In genomic region chr3:8622873-8623725, GRCh38 we compare ENCODE assay signal across 8 cellular contexts. TPM values are rescaled to one million over a fixed set of nuclear protein-coding genes. Genes with fewer than 3 reads are reported as not detected.
DNase-seq lines count a peak whose midpoint lies in the region; ATAC-seq and TF ChIP-seq lines count a peak whose summit lies in the region.

No MANE protein-coding gene starts in this region.

- DNase-seq in EL (peak; percentile 68), PC-9 (peak in 1 of 2 experiments; percentile 74), adrenal gland (peak; percentile 37 to 85 (median 70)), left ventricle myocardium superior (peak; percentile 82), pulmonary artery endothelial cell (ENCODE audit: low read depth, low spot score) (peak; percentile 15), NCI-H2107 treated with DMSO at 0.1 percent for 48 hours (lab: John Stamatoyannopoulos, UW; ENCODE audit: unreplicated experiment) (no peak)

- H3K9me2 ChIP-seq in PC-9 (ENCODE audit: insufficient read depth): no peaks in the 10 kb centered on the region

- no TSS peak for BruUV-seq in PC-9 (replicated peaks; lab: Mats Ljungman, UMichigan)

- peaks cover 10% of the 10 kb centered on the region; the same call in 1 of the 2 replicates for H3F3A ChIP-seq in PC-9 (ENCODE audit: insufficient read depth, low read depth)

- H3K36me3 ChIP-seq in PC-9 (ENCODE audit: low read depth): no peaks in the 10 kb centered on the region
- H3K36me3 ChIP-seq in adrenal gland (replicated peaks in 1 of 2): no peaks in the 10 kb centered on the region

- H3K4me1 ChIP-seq in PC-9 (replicated peaks; ENCODE audit: insufficient read depth): peaks cover 25% of the 10 kb centered on the region
- H3K4me1 ChIP-seq in adrenal gland (replicated peaks in 1 of 2): no peaks in the 10 kb centered on the region

- H3K27ac ChIP-seq in PC-9: no peak overlapping the region
- no peak overlapping the region for H3K27ac ChIP-seq in adrenal gland

- peak; percentile 98 for TF ChIP-seq CTCF in PC-9 (conservative IDR thresholded peaks at IDR 0.05)
- TF ChIP-seq CTCF in adrenal gland (IDR thresholded peaks at IDR 0.05): peak; percentile 81 to 92 (median 86)

- TF ChIP-seq POLR2A in adrenal gland (IDR thresholded peaks at IDR 0.05): no peak

- ATAC-seq in GM19463 (IDR thresholded peaks at IDR 0.05; ENCODE audit: unreplicated experiment): peak; percentile 89
- ATAC-seq in HG03460 (IDR thresholded peaks at IDR 0.05; ENCODE audit: unreplicated experiment): peak; percentile 94
- ATAC-seq in left ventricle myocardium superior: peak; percentile 90

- no peak overlapping the region for H3K4me2 ChIP-seq in PC-9

- CTCF ChIA-PET in PC-9 (lab: Charles Lee): interaction anchor here (0.7 kb wide), 1 partner anchor 139 kb away, joined by 4 read pairs; no protein-coding TSS in a partner anchor

- intact Hi-C loops in PC-9 (cut with micrococcal nuclease; ENCODE audit: unreplicated experiment) (loop anchor here (1.0 to 5.0 kb wide), 3 partner anchors 146 to 201 kb away; partner anchors contain the start of gene OXTR), adrenal gland (cut with DNase I) (loop anchor here in 1 of 2 donors (5.0 kb wide), 1 partner anchor 181 kb away; no protein-coding TSS in a partner anchor), left ventricle myocardium superior (cut with micrococcal nuclease) (loop anchor here (5.0 kb wide), 1 partner anchor 181 kb away; no protein-coding TSS in a partner anchor)

- H3K9me3 ChIP-seq in PC-9 (ENCODE audit: insufficient read depth, low read depth): no peaks in the 10 kb centered on the region
- no peaks in the 10 kb centered on the region for H3K9me3 ChIP-seq in adrenal gland (replicated peaks in 1 of 3)

- H3K4me3 ChIP-seq in PC-9 (no peak overlapping the region), adrenal gland (no peak overlapping the region)

- no peaks in the 10 kb centered on the region for H3K79me2 ChIP-seq in PC-9 (ENCODE audit: low read depth)

- H2AFZ ChIP-seq in PC-9: no peak overlapping the region

- WGBS in adrenal gland, 4 donors: 38 to 49% (median 47%) methylated on average over 23 to 25 of the region's 25 CpGs

- POLR2A ChIA-PET in PC-9 (lab: Charles Lee; ENCODE audit: unreplicated experiment): no interaction called here

- H3K27me3 ChIP-seq in PC-9 (ENCODE audit: insufficient read depth, low read depth) (no peaks in the 10 kb centered on the region), adrenal gland (no peaks in the 10 kb centered on the region)

- no peaks in the 10 kb centered on the region for H4K20me1 ChIP-seq in PC-9 (ENCODE audit: insufficient read depth)

RNA-seq across cellular contexts. Expression of gene SSUH2, which starts 21.5 kb away (rescaled TPM):
- 1.6 and 6.1 TPM in 2 replicates for total RNA-seq in PC-9 (2021)
- total RNA-seq in adrenal gland: under 1 TPM in 5 of 8 donors, not detected in 3; 0.12 to 0.91 (median 0.43) TPM
- polyA plus RNA-seq in adrenal gland: under 1 TPM; 0.51 to 0.72 (median 0.64) TPM
- 0.57 TPM for total RNA-seq in left ventricle myocardium superior
- total RNA-seq in pulmonary artery endothelial cell: not detected in 2 replicates
